Comparison of ENCODE assay signal across 9 cellular contexts in the genomic region with DNA sequence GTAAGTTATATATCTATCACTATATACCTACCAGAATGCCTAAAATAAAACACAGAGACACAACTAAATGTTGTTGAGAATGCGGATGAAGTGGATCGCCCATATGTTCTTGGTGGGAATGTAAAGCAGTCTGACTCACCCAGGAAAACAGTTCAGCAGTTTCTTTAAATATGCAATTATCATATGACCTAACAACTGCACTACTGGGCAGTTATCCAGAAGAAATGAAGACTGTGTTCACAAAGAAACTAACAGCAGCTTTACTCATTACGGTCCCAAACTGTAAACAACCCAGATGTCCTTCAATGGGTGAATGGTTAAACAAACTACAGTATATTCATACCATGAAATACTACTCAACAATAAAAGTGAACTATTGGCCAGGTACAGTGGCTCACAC. TPM values are rescaled to one million over a fixed set of nuclear protein-coding genes. Genes with fewer than 3 reads are reported as not detected.
DNase-seq lines count a peak whose midpoint lies in the region; ATAC-seq and FAIRE-seq lines count a peak whose summit lies in the region.
"Had no signal": no experiment of that assay in that cellular context is flagged by ENCODE, and none has a peak within 500 bp of the region (broad histone marks: within the 10 kb centered on the region; RNA-seq: fewer than 3 reads in every experiment).

No MANE protein-coding gene starts in this region.

- peaks cover 72% of the 10 kb centered on the region for H3K36me3 Mint-ChIP-seq in activated T-helper 17 cell treated with anti-CD3 and anti-CD28 coated beads, Interleukin-2, amount 50 U/mL, for 72 hours (ENCODE audit: low read depth)

- DNase-seq in A172 (ENCODE audit: low spot score) (peak; percentile 83), GM18507 (ENCODE audit: extremely low spot score, insufficient read length, low read depth) (no peak), glomerular visceral epithelial cell (ENCODE audit: extremely low spot score) (peak; percentile 30), GM19239 (ENCODE audit: insufficient read length, low spot score) (no peak), iPS-NIHi7 (ENCODE audit: extremely low spot score) (no peak), germinal center (ENCODE audit: low spot score) (no peak)
- DNase-seq: retina had no signal

- H3K27me3 Mint-ChIP-seq in activated T-helper 17 cell treated with anti-CD3 and anti-CD28 coated beads, Interleukin-2, amount 50 U/mL, for 72 hours: no peaks in the 10 kb centered on the region

- H3K4me1 Mint-ChIP-seq in activated T-helper 17 cell treated with anti-CD3 and anti-CD28 coated beads, Interleukin-2, amount 50 U/mL, for 72 hours: peaks cover 52% of the 10 kb centered on the region

- H3K9me3 Mint-ChIP-seq in activated T-helper 17 cell treated with anti-CD3 and anti-CD28 coated beads, Interleukin-2, amount 50 U/mL, for 72 hours: no peaks in the 10 kb centered on the region

- peak; percentile 11 for ATAC-seq in activated T-helper 17 cell treated with anti-CD3 and anti-CD28 coated beads, Interleukin-2, amount 50 U/mL, for 72 hours (replicated peaks)
- no peak for ATAC-seq in HG02678 (IDR thresholded peaks at IDR 0.05; ENCODE audit: unreplicated experiment)

- H3K4me3 Mint-ChIP-seq in activated T-helper 17 cell treated with anti-CD3 and anti-CD28 coated beads, Interleukin-2, amount 50 U/mL, for 72 hours: peak overlapping the region; percentile 95

- H3K27ac Mint-ChIP-seq in activated T-helper 17 cell treated with anti-CD3 and anti-CD28 coated beads, Interleukin-2, amount 50 U/mL, for 72 hours: peak overlapping the region; percentile 99

- peak; percentile 26 for FAIRE-seq in GM18507 (lab: Jason Lieb, UNC)
- no peak for FAIRE-seq in GM19239 (lab: Jason Lieb, UNC)

RNA-seq across cellular contexts. Expression of a gene that starts 14.3 kb away (rescaled TPM):
- total RNA-seq in A172 (2014; rRNA removed; shearing (Covaris generic)): 0.03 TPM in 1 of 2 replicates, not detected in the other
- 100 to 1,000 TPM; 117 to 254 TPM for total RNA-seq in activated T-helper 17 cell treated with anti-CD3 and anti-CD28 coated beads, Interleukin-2, amount 50 U/mL, for 72 hours

RNA-seq across cellular contexts. Expression of a gene that starts 46.8 kb away (rescaled TPM):
- total RNA-seq in A172 (2014; rRNA removed; shearing (Covaris generic)): 30.8 and 35.2 TPM in 2 replicates
- 10 to 100 TPM; 19.8 to 24.7 TPM for total RNA-seq in activated T-helper 17 cell treated with anti-CD3 and anti-CD28 coated beads, Interleukin-2, amount 50 U/mL, for 72 hours

Comparison
In these comparisons a context has a peak if more than half of its experiments do, and no peak if none do; other contexts are left out.
1. DNase-seq: peak in A172 (single experiment) and glomerular visceral epithelial cell (single experiment); none in GM18507 (single experiment), GM19239 (single experiment), iPS-NIHi7 (single experiment) and germinal center (single experiment).
2. RNA of a gene that starts 14.3 kb away (total RNA-seq): 117 to 254 TPM in activated T-helper 17 cell treated with anti-CD3 and anti-CD28 coated beads, Interleukin-2, amount 50 U/mL, for 72 hours; 0.03 TPM in A172; every median in the first group is over 100 times any median in the second.